Comparison of ENCODE assay signal across 10 cellular contexts in genomic region chr1:20153000-20153418, GRCh38. TPM values are rescaled to one million over a fixed set of nuclear protein-coding genes. Genes with fewer than 3 reads are reported as not detected.
DNase-seq lines count a peak whose midpoint lies in the region; ATAC-seq and TF ChIP-seq lines count a peak whose summit lies in the region.
"Had no signal": no experiment of that assay in that cellular context is flagged by ENCODE, and none has a peak within 500 bp of the region (broad histone marks: within the 10 kb centered on the region; RNA-seq: fewer than 3 reads in every experiment).

No MANE protein-coding gene starts in this region.

- no peaks in the 10 kb centered on the region for H4K20me1 ChIP-seq in osteoblast (ENCODE audit: insufficient read depth, low read length)

- H3K4me1 ChIP-seq in SJCRH30 (peaks cover 5% of the 10 kb centered on the region; the same call in 1 of the 2 replicates), heart right ventricle (peaks cover 3 to 27% (median 15%) of the 10 kb centered on the region in 9 donors), osteoblast (ENCODE audit: insufficient read depth, low read length) (peaks cover 13% of the 10 kb centered on the region)

- peak; percentile 23 to 69 (median 54) for ATAC-seq in heart right ventricle
- ATAC-seq in HG03520 (IDR thresholded peaks at IDR 0.05; ENCODE audit: unreplicated experiment): no peak
- no peak for ATAC-seq in GM18517 (IDR thresholded peaks at IDR 0.05; ENCODE audit: unreplicated experiment)

- intact Hi-C loops in heart right ventricle (cut with DNase I): loop anchor here (1.0 to 5.0 kb wide), 12 partner anchors 50 to 339 kb away; partner anchors contain the start of gene PLA2G2A (in 4 of the 10)

- H3K4me2 ChIP-seq in osteoblast (ENCODE audit: insufficient read depth, low read length): no peak overlapping the region

- H3K27ac ChIP-seq in SJCRH30 (no peak overlapping the region), heart right ventricle (peak overlapping the region in 6 of 10 donors; percentile 29 to 73 (median 55)), osteoblast (ENCODE audit: low read depth, low read length) (no peak overlapping the region)

- 51 to 55% methylated on average over 6 of the region's 6 CpGs for WGBS in heart right ventricle, 2 donors

- H3K9me3 ChIP-seq in SJCRH30 (replicated peaks) (no peaks in the 10 kb centered on the region), heart right ventricle (peaks cover 0 to 4% (median 0%) of the 10 kb centered on the region in 11 donors), osteoblast (ENCODE audit: low read depth, low read length) (no peaks in the 10 kb centered on the region)

- H3K27me3 ChIP-seq in SJCRH30: no peaks in the 10 kb centered on the region
- peaks cover 0 to 20% (median 0%) of the 10 kb centered on the region in 7 donors for H3K27me3 ChIP-seq in heart right ventricle
- H3K27me3 ChIP-seq in osteoblast (ENCODE audit: insufficient read depth, low read length): no peaks in the 10 kb centered on the region

- H2AFZ ChIP-seq in osteoblast (ENCODE audit: low read length): peak overlapping the region; percentile 69

- no peak for TF ChIP-seq CTCF in heart right ventricle (IDR thresholded peaks at IDR 0.05)
- TF ChIP-seq CTCF in osteoblast (IDR thresholded peaks at IDR 0.05; ENCODE audit: extremely low read depth, low read depth, low read length): no peak

- H3K36me3 ChIP-seq in SJCRH30 (no peaks in the 10 kb centered on the region), heart right ventricle (no peaks in the 10 kb centered on the region), osteoblast (ENCODE audit: insufficient read depth, low read length) (no peaks in the 10 kb centered on the region)

- H3K79me2 ChIP-seq in osteoblast (ENCODE audit: insufficient read depth, low read length): no peaks in the 10 kb centered on the region

- H3K4me3 ChIP-seq in SJCRH30 (no peak overlapping the region), heart right ventricle (no peak overlapping the region), osteoblast (ENCODE audit: insufficient read depth, low read length) (no peak overlapping the region)

- DNase-seq in GDM1 (lab: John Stamatoyannopoulos, UW): peak; percentile 47
- peak; percentile 56 to 72 for DNase-seq in SJCRH30
- DNase-seq in heart right ventricle: peak; percentile 24 to 35
- peak; percentile 64 for DNase-seq in osteoblast (ENCODE audit: insufficient read length, low spot score, missing footprints)
- DNase-seq in ACHN: no peak
- no peak for DNase-seq in COLO829 (ENCODE audit: low spot score)

- in situ Hi-C loops in ACHN (cut with HindIII; ENCODE audit: low pct_ligation_motif_present, low pct_unique_long_range_greater_than_20kb, low sequenced_read_pairs): no loop called here

RNA-seq across cellular contexts. Expression of gene PLA2G2F, which starts 13.9 kb away (rescaled TPM):
- total RNA-seq in SJCRH30 (2014; rRNA removed; shearing (Covaris generic)): not detected in 2 replicates
- total RNA-seq in heart right ventricle (not detected), osteoblast (not detected in 2 replicates)
- not detected for polyA plus RNA-seq in heart right ventricle
- total RNA-seq: mononuclear cell had no signal

RNA-seq across cellular contexts. Expression of gene UBXN10, which starts 32.9 kb away (rescaled TPM):
- total RNA-seq in SJCRH30 (2014; rRNA removed; shearing (Covaris generic)): not detected in 2 replicates
- total RNA-seq in heart right ventricle (1 to 10 TPM in 8 of 10 donors, under 1 TPM in 2; 0.42 to 4.0 (median 1.9) TPM), osteoblast (under 0.01 TPM in 1 of 2 replicates, not detected in the other)
- polyA plus RNA-seq in heart right ventricle: under 1 TPM; 0.16 to 0.59 TPM
- total RNA-seq: PC-3 had no signal

RNA-seq across cellular contexts. Expression of gene PLA2G2C, which starts 33.3 kb away (rescaled TPM):
- total RNA-seq in SJCRH30 (2014; rRNA removed; shearing (Covaris generic)): not detected in 2 replicates
- total RNA-seq in heart right ventricle (not detected), osteoblast (not detected in 2 replicates)
- polyA plus RNA-seq in heart right ventricle: not detected
- total RNA-seq: PC-3 had no signal

RNA-seq across cellular contexts. Expression of gene PLA2G2D, which starts 33.7 kb away (rescaled TPM):
- total RNA-seq in SJCRH30 (2014; rRNA removed; shearing (Covaris generic)): not detected in 2 replicates
- 1 to 10 TPM in 1 of 10 donors, not detected in 9; 1.1 TPM for total RNA-seq in heart right ventricle
- not detected for polyA plus RNA-seq in heart right ventricle
- total RNA-seq in osteoblast: not detected in 2 replicates
- total RNA-seq: mononuclear cell, PC-3 had no signal

Comparison
In these comparisons a context has a peak if more than half of its experiments do, and no peak if none do; other contexts are left out.
1. DNase-seq: peak in GDM1 (single experiment), SJCRH30 (2 of 2), heart right ventricle (2 of 2) and osteoblast (single experiment); none in ACHN (single experiment) and COLO829 (single experiment).
2. H3K27ac ChIP-seq: peak in heart right ventricle (6 of 10); none in SJCRH30 (single experiment) and osteoblast (single experiment).
3. ATAC-seq: peak in heart right ventricle (8 of 8); none in HG03520 (single experiment) and GM18517 (single experiment).